16 cellular contexts compared by ENCODE assay signal in the genomic region with DNA sequence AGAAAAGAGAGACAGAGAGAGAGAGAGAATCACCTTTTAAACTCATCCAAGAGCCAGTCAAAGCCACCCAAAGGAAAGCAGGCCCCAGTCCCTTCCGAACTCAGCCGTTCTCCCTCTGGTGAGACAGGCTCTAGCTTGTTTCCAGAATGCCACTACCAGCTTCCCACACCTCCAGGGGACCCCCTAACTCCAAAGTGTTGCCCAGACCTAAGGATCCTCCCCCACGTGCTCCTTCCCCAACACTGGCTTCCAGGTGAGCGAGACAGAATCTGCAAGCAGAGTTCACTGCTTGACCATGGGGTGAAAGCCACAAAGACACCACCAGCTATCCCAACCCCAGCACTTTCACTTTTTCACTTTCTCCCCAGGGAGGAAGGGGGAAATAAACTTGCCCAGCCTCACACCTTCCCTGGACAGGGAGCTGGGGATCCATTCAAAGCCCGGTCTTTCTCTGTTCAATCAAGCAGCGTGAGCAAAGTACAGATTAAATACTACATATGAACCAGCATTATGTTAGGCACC. TPM values are rescaled to one million over a fixed set of nuclear protein-coding genes. Genes with fewer than 3 reads are reported as not detected.
DNase-seq lines count a peak whose midpoint lies in the region; ATAC-seq, FAIRE-seq and TF ChIP-seq lines count a peak whose summit lies in the region.
"Had no signal": no experiment of that assay in that cellular context is flagged by ENCODE, and none has a peak within 500 bp of the region (broad histone marks: within the 10 kb centered on the region; RNA-seq: fewer than 3 reads in every experiment).

No MANE protein-coding gene starts in this region.

- 88% methylated on average over 6 of the region's 6 CpGs for WGBS in smooth muscle cell (ENCODE audit: low lambda C conversion rate)

- H3K4me1 ChIP-seq in OCI-LY3 (ENCODE audit: low read length) (peaks cover 92% of the 10 kb centered on the region), smooth muscle cell (ENCODE audit: low read depth) (peaks cover 17% of the 10 kb centered on the region)
- H3K4me1 ChIP-seq: adrenal gland had no signal

- H3K27me3 ChIP-seq in OCI-LY3 (ENCODE audit: low read depth, low read length) = no peaks in the 10 kb centered on the region
- no peaks in the 10 kb centered on the region for H3K27me3 ChIP-seq in smooth muscle cell (ENCODE audit: low read depth)
- H3K27me3 ChIP-seq: adrenal gland had no signal

- H3K79me2 ChIP-seq in OCI-LY3 (ENCODE audit: low read length) (peaks cover 100% of the 10 kb centered on the region), smooth muscle cell (ENCODE audit: low read depth) (peaks cover 74% of the 10 kb centered on the region)

- TF ChIP-seq CTCF in OCI-LY3 (IDR thresholded peaks at IDR 0.05; ENCODE audit: low read depth, low read length) (no peak), smooth muscle cell (IDR thresholded peaks at IDR 0.05; ENCODE audit: borderline replicate concordance, insufficient read depth, poor library complexity, severe bottlenecking) (no peak)

- H2AFZ ChIP-seq in OCI-LY3 (ENCODE audit: low read depth, low read length) = no peak overlapping the region
- no peak overlapping the region for H2AFZ ChIP-seq in smooth muscle cell (ENCODE audit: low read depth)
- H2AFZ ChIP-seq: PC-9 had no signal

- DNase-seq in GM19239 (ENCODE audit: insufficient read length, low spot score) (no peak), left colon (no peak), smooth muscle cell (lab: John Stamatoyannopoulos, UW; ENCODE audit: unreplicated experiment) (no peak), NCI-H1436 (lab: John Stamatoyannopoulos, UW) (no peak), NCI-H69 (lab: John Stamatoyannopoulos, UW) (no peak), EL (no peak)
- DNase-seq: activated CD8-positive, alpha-beta memory T cell treated with anti-CD3 and anti-CD28 coated beads, Interleukin-2, amount 50 U/mL, for 4 hours; activated effector memory CD4-positive, alpha-beta T cell treated with Interleukin-2 at 50 U/mL for 16 hours; adrenal gland; mammary epithelial cell; NCI-H1436 treated with DMSO at 0.1 percent for 48 hours; NCI-H82; PC-9 had no signal

- H3K36me3 ChIP-seq in OCI-LY3 (replicated peaks; ENCODE audit: low read depth, low read length) (peaks cover 79% of the 10 kb centered on the region), smooth muscle cell (ENCODE audit: low read depth) (no peaks in the 10 kb centered on the region)
- H3K36me3 ChIP-seq: adrenal gland had no signal

- H3K4me2 ChIP-seq in OCI-LY3 (ENCODE audit: low read length) = peak overlapping the region; percentile 55
- peak overlapping the region; percentile 79 for H3K4me2 ChIP-seq in smooth muscle cell
- H3K4me2 ChIP-seq: PC-9 had no signal

- H3K4me3 ChIP-seq in OCI-LY3 (ENCODE audit: low read length) (no peak overlapping the region), smooth muscle cell (no peak overlapping the region)
- H3K4me3 ChIP-seq: adrenal gland, PC-9, SK-N-MC had no signal

- peaks cover 16% of the 10 kb centered on the region for H3F3A ChIP-seq in smooth muscle cell (ENCODE audit: low read depth)

- peak; percentile 44 for FAIRE-seq in GM19239 (lab: Jason Lieb, UNC)
- FAIRE-seq: islet of Langerhans had no signal

- peak; percentile 18 for ATAC-seq in left colon

- peaks cover 99% of the 10 kb centered on the region for H4K20me1 ChIP-seq in OCI-LY3 (ENCODE audit: insufficient read depth, low read length)
- peaks cover 37% of the 10 kb centered on the region for H4K20me1 ChIP-seq in smooth muscle cell (ENCODE audit: low read depth)

- H3K27ac ChIP-seq in OCI-LY3 (ENCODE audit: low read length) = peak overlapping the region; percentile 69
- peak overlapping the region; percentile 98 for H3K27ac ChIP-seq in smooth muscle cell (ENCODE audit: low read depth)
- H3K27ac ChIP-seq: adrenal gland, PC-9, SK-N-MC had no signal

- H3K9ac ChIP-seq in OCI-LY3 (ENCODE audit: low read length) (peak overlapping the region; percentile 45; the same call in 1 of the 2 replicates), smooth muscle cell (ENCODE audit: low read depth) (peak overlapping the region; percentile 89)

- intact Hi-C loops in left colon (cut with DNase I, micrococcal nuclease) = no loop called here

- no peaks in the 10 kb centered on the region for H3K9me3 ChIP-seq in OCI-LY3 (ENCODE audit: insufficient read depth, low read length)
- no peaks in the 10 kb centered on the region for H3K9me3 ChIP-seq in smooth muscle cell (replicated peaks; ENCODE audit: low read depth)
- H3K9me3 ChIP-seq: adrenal gland had no signal

RNA-seq across cellular contexts. Expression of gene BCL11A, which starts 38.5 kb away (rescaled TPM):
- 10 to 100 TPM; 28.9 to 29.0 TPM for total RNA-seq in left colon
- 5.2 and 15.8 TPM in 2 replicates for total RNA-seq in smooth muscle cell
- polyA plus RNA-seq in smooth muscle cell = 19.8 and 20.0 TPM in 2 replicates
- total RNA-seq: PC-9 had no signal
